In the genomic region with DNA sequence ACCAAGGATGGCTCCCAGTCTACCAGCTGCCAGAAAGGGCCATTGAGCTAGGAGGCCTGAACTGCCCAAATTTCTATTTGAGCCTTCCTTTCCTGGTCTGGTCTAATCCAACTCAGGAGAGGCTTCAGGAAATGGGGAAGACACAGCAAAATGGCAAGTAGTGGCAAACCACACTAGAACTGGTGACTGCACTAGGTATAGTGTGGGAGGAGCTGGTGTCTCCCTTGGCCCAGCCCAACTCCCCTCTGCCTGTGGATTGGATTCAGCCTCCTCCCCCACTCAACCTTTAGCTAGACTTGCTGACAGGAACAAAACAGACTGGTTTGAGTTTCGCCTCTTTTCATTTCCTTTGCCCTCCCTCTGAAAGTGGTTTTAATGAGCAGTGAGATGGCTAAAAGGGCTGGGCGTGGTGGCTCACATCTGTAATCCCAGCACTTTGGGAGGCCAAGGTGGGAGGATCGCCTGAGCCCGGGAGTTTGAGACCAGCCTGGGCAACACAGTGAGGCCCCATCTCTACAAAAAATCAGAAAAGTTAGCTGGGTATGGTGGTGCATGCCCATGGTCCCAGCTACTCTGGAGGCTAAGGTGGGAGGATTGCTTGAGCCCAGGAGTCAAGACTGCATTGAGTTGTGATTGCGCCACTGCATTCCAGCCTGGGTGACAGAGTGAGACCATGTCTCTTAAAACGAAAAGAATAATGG, we compare ENCODE assay signal across 8 cellular contexts. TPM values are rescaled to one million over a fixed set of nuclear protein-coding genes. Genes with fewer than 3 reads are reported as not detected.
DNase-seq lines count a peak whose midpoint lies in the region; ATAC-seq and TF ChIP-seq lines count a peak whose summit lies in the region.

No MANE protein-coding gene starts in this region.

- no peaks in the 10 kb centered on the region for H3K36me3 Mint-ChIP-seq in activated naive CD4-positive, alpha-beta T cell treated with anti-CD3 and anti-CD28 coated beads, Interleukin-2, amount 50 U/mL, for 72 hours

- H3K27ac ChIP-seq in left lung (peak overlapping the region; percentile 23 to 63), uterus (peak overlapping the region; percentile 75 to 81)

- ATAC-seq in activated naive CD4-positive, alpha-beta T cell treated with anti-CD3 and anti-CD28 coated beads, Interleukin-2, amount 50 U/mL, for 72 hours, result peak; percentile 66 to 72
- ATAC-seq in left lung, result peak; percentile 4
- ATAC-seq in HG03432 (IDR thresholded peaks at IDR 0.05; ENCODE audit: unreplicated experiment), result no peak
- no peak for ATAC-seq in GM18858 (IDR thresholded peaks at IDR 0.05; ENCODE audit: unreplicated experiment)

- no peak for TF ChIP-seq POLR2A in uterus (IDR thresholded peaks at IDR 0.05)

- no peaks in the 10 kb centered on the region for H3K9me3 ChIP-seq in left lung
- H3K9me3 ChIP-seq in uterus, result no peaks in the 10 kb centered on the region

- DNase-seq in stimulated activated CD4-positive, alpha-beta T cell treated with anti-CD3 and anti-CD28 coated beads, Interleukin-15, amount 100 ng/mL, for 24 hours, result peak; percentile 40
- no peak for DNase-seq in stimulated activated CD4-positive, alpha-beta T cell treated with anti-CD3 and anti-CD28 coated beads, Interleukin-4, amount 100 ng/mL, for 4 hours
- peak in 1 of 2 donors; percentile 36 for DNase-seq in activated naive CD4-positive, alpha-beta T cell treated with anti-CD3 and anti-CD28 coated beads, Interleukin-2, amount 50 U/mL, for 72 hours (ENCODE audit: low spot score in 2 of 2)
- DNase-seq in left lung (no peak), uterus (peak; percentile 34 to 55)
- no peak for DNase-seq in activated effector memory CD4-positive, alpha-beta T cell treated with Interleukin-2 at 50 U/mL for 16 hours

- H3K4me3 ChIP-seq in left lung, result no peak overlapping the region
- no peak overlapping the region for H3K4me3 ChIP-seq in uterus

- H3K4me1 ChIP-seq in left lung, result peaks cover 27 to 38% of the 10 kb centered on the region in 2 donors
- H3K4me1 ChIP-seq in uterus, result peaks cover 21 to 36% of the 10 kb centered on the region in 2 donors

- H3K36me3 ChIP-seq in left lung (peaks cover 0 to 48% of the 10 kb centered on the region in 2 donors), uterus (no peaks in the 10 kb centered on the region)

- H3K27me3 ChIP-seq in left lung, result no peaks in the 10 kb centered on the region
- no peaks in the 10 kb centered on the region for H3K27me3 ChIP-seq in uterus

- no peaks in the 10 kb centered on the region for H3K9me3 Mint-ChIP-seq in activated naive CD4-positive, alpha-beta T cell treated with anti-CD3 and anti-CD28 coated beads, Interleukin-2, amount 50 U/mL, for 72 hours

- intact Hi-C loops in left lung (cut with DNase I), result loop anchor here in 1 of 2 donors (5.0 kb wide), 2 partner anchors 102 to 407 kb away; a partner anchor contains a TSS
- intact Hi-C loops in uterus (cut with DNase I; ENCODE audit: low total_unique reads), result loop anchor here (5.0 kb wide), 1 partner anchor 102 kb away; a partner anchor contains a TSS

- peak overlapping the region; percentile 80 to 87 for H3K27ac Mint-ChIP-seq in activated naive CD4-positive, alpha-beta T cell treated with anti-CD3 and anti-CD28 coated beads, Interleukin-2, amount 50 U/mL, for 72 hours

- no peak for TF ChIP-seq CTCF in left lung (IDR thresholded peaks at IDR 0.05)
- no peak for TF ChIP-seq CTCF in uterus (IDR thresholded peaks at IDR 0.05)

RNA-seq across cellular contexts. Expression of a gene that starts 17.5 kb away (rescaled TPM):
- total RNA-seq in activated naive CD4-positive, alpha-beta T cell treated with anti-CD3 and anti-CD28 coated beads, Interleukin-2, amount 50 U/mL, for 72 hours, result 10 to 100 TPM; 37.8 to 51.5 TPM
- total RNA-seq in left lung (10 to 100 TPM; 27.0 to 32.5 TPM), uterus (10 to 100 TPM; 23.1 to 87.4 (median 36.4) TPM)

RNA-seq across cellular contexts. Expression of a gene that starts 25.2 kb away (rescaled TPM):
- total RNA-seq in activated naive CD4-positive, alpha-beta T cell treated with anti-CD3 and anti-CD28 coated beads, Interleukin-2, amount 50 U/mL, for 72 hours, result under 1 TPM; 0.09 to 0.21 TPM
- total RNA-seq in left lung, result 1 to 10 TPM in 1 of 2 donors, under 1 TPM in 1; 0.32 to 1.9 TPM
- total RNA-seq in uterus, result 1 to 10 TPM in 2 of 4 donors, not detected in 2; 1.9 to 2.0 TPM

RNA-seq across cellular contexts. Expression of a gene that starts 34.4 kb away (rescaled TPM):
- total RNA-seq in activated naive CD4-positive, alpha-beta T cell treated with anti-CD3 and anti-CD28 coated beads, Interleukin-2, amount 50 U/mL, for 72 hours, result 10 to 100 TPM; 38.4 to 38.7 TPM
- 10 to 100 TPM; 19.3 to 24.6 TPM for total RNA-seq in left lung
- 10 to 100 TPM; 12.3 to 44.3 (median 17.7) TPM for total RNA-seq in uterus

RNA-seq across cellular contexts. Expression of a gene that starts 41.0 kb away (rescaled TPM):
- total RNA-seq in activated naive CD4-positive, alpha-beta T cell treated with anti-CD3 and anti-CD28 coated beads, Interleukin-2, amount 50 U/mL, for 72 hours, result 10 to 100 TPM; 84.1 to 85.8 TPM
- total RNA-seq in left lung (10 to 100 TPM; 58.6 to 73.0 TPM), uterus (10 to 100 TPM; 17.9 to 67.6 (median 40.2) TPM)

Comparison
In these comparisons a context has a peak if more than half of its experiments do, and no peak if none do; other contexts are left out.
1. DNase-seq: peak in stimulated activated CD4-positive, alpha-beta T cell treated with anti-CD3 and anti-CD28 coated beads, Interleukin-15, amount 100 ng/mL, for 24 hours (single experiment) and uterus (2 of 2); none in stimulated activated CD4-positive, alpha-beta T cell treated with anti-CD3 and anti-CD28 coated beads, Interleukin-4, amount 100 ng/mL, for 4 hours (0 of 2), left lung (0 of 2) and activated effector memory CD4-positive, alpha-beta T cell treated with Interleukin-2 at 50 U/mL for 16 hours (single experiment).
2. ATAC-seq: peak in activated naive CD4-positive, alpha-beta T cell treated with anti-CD3 and anti-CD28 coated beads, Interleukin-2, amount 50 U/mL, for 72 hours (2 of 2) and left lung (single experiment); none in HG03432 (single experiment) and GM18858 (single experiment).